28 cellular contexts compared by ENCODE assay signal in genomic region chr11:69525516-69526452, GRCh38. TPM values are rescaled to one million over a fixed set of nuclear protein-coding genes. Genes with fewer than 3 reads are reported as not detected.
A peak's percentile ranks its signal among the peaks of the same experiment; 100 is the strongest.
DNase-seq lines count a peak whose midpoint lies in the region; ATAC-seq and TF ChIP-seq lines count a peak whose summit lies in the region.
"Had no signal": no experiment of that assay in that cellular context is flagged by ENCODE, and none has a peak within 500 bp of the region (broad histone marks: within the 10 kb centered on the region; RNA-seq: fewer than 3 reads in every experiment).

No MANE protein-coding gene starts in this region.

- H3K27ac ChIP-seq in mammary epithelial cell (ENCODE audit: insufficient read depth, low read depth, low read length) = no peak overlapping the region
- H3K27ac ChIP-seq in upper lobe of right lung = no peak overlapping the region
- H3K27ac ChIP-seq: body of pancreas, KMS-11 had no signal

- DNase-seq in MCF 10A (ENCODE audit: unreplicated experiment) (peak; percentile 23), mammary epithelial cell (no peak), chondrocyte (ENCODE audit: low spot score) (peak; percentile 57), mesenteric fat pad (ENCODE audit: low spot score) (peak; percentile 81), upper lobe of right lung (peak; percentile 48), NCI-H2029 treated with DMSO at 0.1 percent for 48 hours (lab: John Stamatoyannopoulos, UW) (no peak), SIG-M5 (lab: John Stamatoyannopoulos, UW) (no peak)
- DNase-seq: activated CD8-positive, alpha-beta T cell treated with anti-CD3 and anti-CD28 coated beads, Interleukin-2, amount 10 ng/mL, durations not matched to agents 7 days and 5 days; activated T-cell treated with anti-CD3 and anti-CD28 coated beads, Interleukin-2, amount 50 U/mL, for 1 hour; body of pancreas; DMS 273 treated with DMSO at 0.1 percent for 48 hours; EL; glutamatergic neuron; NCI-H1417 treated with DMSO at 0.1 percent for 48 hours; NCI-H345; stimulated activated CD4-positive, alpha-beta T cell treated with anti-CD3 and anti-CD28 coated beads, Interleukin-15, amount 100 ng/mL, for 24 hours; stimulated activated naive CD8-positive, alpha-beta T cell treated with anti-CD3 and anti-CD28 coated beads, Interleukin-15, Interleukin-2, amounts not matched to agents 100 U/mL and 50 U/mL, for 24 hours had no signal

- H3K9me3 Mint-ChIP-seq in MCF 10A (ENCODE audit: unreplicated experiment) (no peaks in the 10 kb centered on the region), chondrocyte (ENCODE audit: low read depth) (no peaks in the 10 kb centered on the region)
- H3K9me3 Mint-ChIP-seq: CD8-positive, alpha-beta T cell; neural crest cell; T-helper 1 cell treated with Interleukin-12 subunit alpha and Interleukin-12 subunit beta and Interleukin-4 antibody, amounts not matched to agents 30 μg/mL and 1 μg/mL, for 36 hours had no signal

- intact Hi-C loops in MCF 10A (cut with micrococcal nuclease) = no loop called here
- intact Hi-C loops in mammary epithelial cell (cut with micrococcal nuclease) = loop anchor here (2.0 kb wide), 2 partner anchors 25 to 115 kb away; partner anchors contain the start of gene CCND1
- intact Hi-C loops in upper lobe of right lung (cut with DNase I) = no loop called here

- no peak for TF ChIP-seq CTCF in MCF 10A (IDR thresholded peaks at IDR 0.05; ENCODE audit: unreplicated experiment)
- TF ChIP-seq CTCF in mammary epithelial cell (conservative IDR thresholded peaks at IDR 0.05 in 1 of 2, IDR thresholded peaks at IDR 0.05 in 1 of 2; ENCODE audit: extremely low read depth in 1 of 2, insufficient read depth in 1 of 2, low read depth in 1 of 2, low read length in 2 of 2) = no peak
- TF ChIP-seq CTCF in chondrocyte (IDR thresholded peaks at IDR 0.05) = no peak
- no peak for TF ChIP-seq CTCF in upper lobe of right lung (IDR thresholded peaks at IDR 0.05)

- H3K27ac Mint-ChIP-seq in MCF 10A (ENCODE audit: low read depth, unreplicated experiment) (no peak overlapping the region), chondrocyte (ENCODE audit: unreplicated experiment) (no peak overlapping the region)
- H3K27ac Mint-ChIP-seq: activated CD8-positive, alpha-beta T cell treated with anti-CD3 and anti-CD28 coated beads, Interleukin-2, amount 10 ng/mL, durations not matched to agents 7 days and 5 days; CD8-positive, alpha-beta T cell; progenitor cell of endocrine pancreas; T-helper 1 cell treated with Interleukin-12 subunit alpha and Interleukin-12 subunit beta and Interleukin-4 antibody, amounts not matched to agents 30 μg/mL and 1 μg/mL, for 36 hours had no signal

- no peaks in the 10 kb centered on the region for H4K20me1 ChIP-seq in mammary epithelial cell (ENCODE audit: insufficient read depth, low read length)

- H3K27me3 Mint-ChIP-seq in MCF 10A (ENCODE audit: insufficient read depth, unreplicated experiment) (peaks cover 15% of the 10 kb centered on the region), chondrocyte (ENCODE audit: low read depth) (peaks cover 6% of the 10 kb centered on the region)

- dilution Hi-C loops in mammary epithelial cell (cut with HindIII; ENCODE audit: low sequenced_read_pairs) = no loop called here

- H3K4me2 ChIP-seq in mammary epithelial cell (ENCODE audit: insufficient read depth, low read depth, low read length) = no peak overlapping the region
- H3K4me2 ChIP-seq: KMS-11 had no signal

- in situ Hi-C loops in mammary epithelial cell (cut with MboI; ENCODE audit: low sequenced_read_pairs in 2 of 2) = no loop called here

- 91% methylated on average over 19 of the region's 19 CpGs for WGBS in mammary epithelial cell (ENCODE audit: low coverage, missing lambda C conversion rate)

- H2AFZ ChIP-seq in mammary epithelial cell (ENCODE audit: low read depth, low read length) = no peak overlapping the region

- H3K4me3 ChIP-seq in mammary epithelial cell (replicated peaks in 1 of 3; ENCODE audit: insufficient read depth in 1 of 3, low read depth in 2 of 3, low read length in 3 of 3) (no peak overlapping the region), upper lobe of right lung (no peak overlapping the region)
- H3K4me3 ChIP-seq: body of pancreas, lung had no signal

- H3K9ac ChIP-seq in mammary epithelial cell (ENCODE audit: insufficient read depth, low read length) = no peak overlapping the region
- H3K9ac ChIP-seq: KMS-11 had no signal

- no peak for ATAC-seq in upper lobe of right lung
- no peak for ATAC-seq in GM19023 (IDR thresholded peaks at IDR 0.05; ENCODE audit: unreplicated experiment)
- ATAC-seq: activated CD8-positive, alpha-beta T cell treated with anti-CD3 and anti-CD28 coated beads, Interleukin-2, amount 10 ng/mL, durations not matched to agents 7 days and 5 days; body of pancreas; CD8-positive, alpha-beta T cell; sciatic nerve; stimulated activated naive CD8-positive, alpha-beta T cell treated with anti-CD3 and anti-CD28 coated beads, Interleukin-15, Interleukin-2, amounts not matched to agents 100 U/mL and 50 U/mL, for 24 hours had no signal

- no peaks in the 10 kb centered on the region for H3K79me2 ChIP-seq in mammary epithelial cell (ENCODE audit: insufficient read depth, low read length)

- H3K4me3 Mint-ChIP-seq in MCF 10A (ENCODE audit: unreplicated experiment) (no peak overlapping the region), chondrocyte (ENCODE audit: unreplicated experiment) (no peak overlapping the region)
- H3K4me3 Mint-ChIP-seq: activated CD8-positive, alpha-beta T cell treated with anti-CD3 and anti-CD28 coated beads, Interleukin-2, amount 10 ng/mL, durations not matched to agents 7 days and 5 days; CD8-positive, alpha-beta T cell; neural crest cell; T-helper 1 cell treated with Interleukin-12 subunit alpha and Interleukin-12 subunit beta and Interleukin-4 antibody, amounts not matched to agents 30 μg/mL and 1 μg/mL, for 36 hours had no signal

- H3K9me3 ChIP-seq in mammary epithelial cell (replicated peaks; ENCODE audit: insufficient read depth, low read length) (no peaks in the 10 kb centered on the region), upper lobe of right lung (no peaks in the 10 kb centered on the region)
- H3K9me3 ChIP-seq: body of pancreas had no signal

- no peaks in the 10 kb centered on the region for H3K36me3 Mint-ChIP-seq in MCF 10A (ENCODE audit: insufficient read depth, unreplicated experiment)
- no peaks in the 10 kb centered on the region for H3K36me3 Mint-ChIP-seq in chondrocyte (ENCODE audit: low read depth)
- H3K36me3 Mint-ChIP-seq: CD8-positive, alpha-beta T cell had no signal

- H3K27me3 ChIP-seq in mammary epithelial cell (ENCODE audit: insufficient read depth, low read length) (no peaks in the 10 kb centered on the region), upper lobe of right lung (no peaks in the 10 kb centered on the region)
- H3K27me3 ChIP-seq: body of pancreas had no signal

- H3K4me1 Mint-ChIP-seq in MCF 10A (ENCODE audit: insufficient read depth, unreplicated experiment) = peaks cover 15% of the 10 kb centered on the region
- H3K4me1 Mint-ChIP-seq in chondrocyte (ENCODE audit: low read depth) = peaks cover 9% of the 10 kb centered on the region

- CTCF ChIA-PET in MCF 10A (lab: Yijun Ruan, JAX) (interaction anchor here (0.6 kb wide), 2 partner anchors 116 to 176 kb away, joined by 4 read pairs; no protein-coding TSS in a partner anchor), mammary epithelial cell (lab: Charles Lee; ENCODE audit: low non-redundant PET) (no interaction called here)

- BruUV-seq in MCF 10A (replicated peaks; lab: Mats Ljungman, UMichigan) (no TSS peak), mammary epithelial cell (replicated peaks; lab: Mats Ljungman, UMichigan) (no TSS peak)

- H3K4me1 ChIP-seq in mammary epithelial cell (ENCODE audit: insufficient read depth, low read length) (peaks cover 22% of the 10 kb centered on the region), upper lobe of right lung (no peaks in the 10 kb centered on the region)
- H3K4me1 ChIP-seq: body of pancreas had no signal

- POLR2A ChIA-PET in MCF 10A (lab: Yijun Ruan, JAX) = no interaction called here

- H3K36me3 ChIP-seq in mammary epithelial cell (ENCODE audit: insufficient read depth, low read length) (no peaks in the 10 kb centered on the region), upper lobe of right lung (no peaks in the 10 kb centered on the region)

RNA-seq across cellular contexts. Expression of gene LINC01488, which starts 44.3 kb away (rescaled TPM):
- total RNA-seq in MCF 10A (2022) (not detected in 2 replicates), mammary epithelial cell (not detected), chondrocyte (not detected in 3 replicates), mesenteric fat pad (not detected), upper lobe of right lung (not detected)
- polyA plus RNA-seq in mammary epithelial cell = not detected
- 0.16 TPM for polyA minus RNA-seq in mammary epithelial cell
- total RNA-seq: A673; activated CD8-positive, alpha-beta T cell treated with anti-CD3 and anti-CD28 coated beads, Interleukin-2, amount 10 ng/mL, durations not matched to agents 7 days and 5 days; body of pancreas; CD8-positive, alpha-beta T cell; kidney epithelial cell; lung; neural crest cell; sciatic nerve had no signal
- polyA plus RNA-seq: adipose tissue, lung had no signal

Comparison
In these comparisons a context has a peak if more than half of its experiments do, and no peak if none do; other contexts are left out.
1. DNase-seq: peak in MCF 10A (single experiment), chondrocyte (single experiment), mesenteric fat pad (single experiment) and upper lobe of right lung (single experiment); none in mammary epithelial cell (single experiment), NCI-H2029 treated with DMSO at 0.1 percent for 48 hours (single experiment) and SIG-M5 (single experiment).